In genomic region chr19:5719961-5720790, GRCh38 we compare ENCODE assay signal across 8 cellular contexts. TPM values are rescaled to one million over a fixed set of nuclear protein-coding genes. Genes with fewer than 3 reads are reported as not detected.
DNase-seq lines count a peak whose midpoint lies in the region; ATAC-seq and TF ChIP-seq lines count a peak whose summit lies in the region.

Gene CATSPERD (plus strand): TSS chr19:5720637. CDS start chr19:5720738, 101 bp downstream.
Gene LONP1 (minus strand): TSS chr19:5720146. CDS start chr19:5720132, 14 bp downstream.

- peak; percentile 97 for TF ChIP-seq CTCF in C4-2B (conservative IDR thresholded peaks at IDR 0.05)

- peak within 1 kb of the TSS; percentile 84 for H3K27ac ChIP-seq in C4-2B

- H3K27me3 Mint-ChIP-seq in activated CD4-positive, alpha-beta T cell treated with anti-CD3 and anti-CD28 coated beads, Interleukin-2, amount 10 ng/mL, durations not matched to agents 7 days and 5 days: no peaks in the 10 kb centered on the region

- peak within 1 kb of the TSS; percentile 97 for H3K27ac Mint-ChIP-seq in activated CD4-positive, alpha-beta T cell treated with anti-CD3 and anti-CD28 coated beads, Interleukin-2, amount 10 ng/mL, durations not matched to agents 7 days and 5 days

- POLR2A ChIA-PET in activated CD4-positive, alpha-beta T cell treated with anti-CD3 and anti-CD28 coated beads, Interleukin-2, amount 10 ng/mL, durations not matched to agents 7 days and 5 days (lab: Charles Lee): interaction anchor here (0.6 to 1.3 kb wide), 3 partner anchors 29 to 1895 kb away, joined by 4 to 5 read pairs (median 5); no protein-coding TSS in a partner anchor

- peak within 1 kb of the TSS; percentile 96 for H3K4me3 Mint-ChIP-seq in activated CD4-positive, alpha-beta T cell treated with anti-CD3 and anti-CD28 coated beads, Interleukin-2, amount 10 ng/mL, durations not matched to agents 7 days and 5 days

- DNase-seq in NCI-H526 (lab: John Stamatoyannopoulos, UW) (peak; percentile 94 to 98), cortex of kidney (lab: John Stamatoyannopoulos, UW) (peak; percentile 99), left kidney (ENCODE audit: low read depth, low spot score) (peak; percentile 100)
- peak; percentile 99 for DNase-seq in activated CD4-positive, alpha-beta T cell treated with anti-CD3 and anti-CD28 coated beads, Interleukin-2, amount 10 ng/mL, durations not matched to agents 7 days and 5 days
- DNase-seq in stimulated activated CD4-positive, alpha-beta T cell treated with anti-CD3 and anti-CD28 coated beads, Interleukin-2, amount 100 ng/mL, for 24 hours: peak; percentile 98 to 99

- peaks cover 14% of the 10 kb centered on the region for H3K36me3 Mint-ChIP-seq in activated CD4-positive, alpha-beta T cell treated with anti-CD3 and anti-CD28 coated beads, Interleukin-2, amount 10 ng/mL, durations not matched to agents 7 days and 5 days (ENCODE audit: low read depth)

- no peaks in the 10 kb centered on the region for H3K9me3 Mint-ChIP-seq in activated CD4-positive, alpha-beta T cell treated with anti-CD3 and anti-CD28 coated beads, Interleukin-2, amount 10 ng/mL, durations not matched to agents 7 days and 5 days

- H3K4me1 Mint-ChIP-seq in activated CD4-positive, alpha-beta T cell treated with anti-CD3 and anti-CD28 coated beads, Interleukin-2, amount 10 ng/mL, durations not matched to agents 7 days and 5 days: peaks cover 33% of the 10 kb centered on the region

- CTCF ChIA-PET in activated CD4-positive, alpha-beta T cell treated with anti-CD3 and anti-CD28 coated beads, Interleukin-2, amount 10 ng/mL, durations not matched to agents 7 days and 5 days (lab: Charles Lee): interaction anchor here (0.6 to 3.2 kb wide), 20 partner anchors 8 to 577 kb away, joined by 3 to 17 read pairs (median 4); partner anchors contain the start of genes RPL36, SAFB and SAFB2

- ATAC-seq in GM19324 (IDR thresholded peaks at IDR 0.05; ENCODE audit: low FRiP score, unreplicated experiment) (peak; percentile 92), HG03469 (IDR thresholded peaks at IDR 0.05; ENCODE audit: unreplicated experiment) (peak; percentile 69)

RNA-seq across cellular contexts. Expression of gene CATSPERD, which starts in this region (rescaled TPM):
- total RNA-seq in activated CD4-positive, alpha-beta T cell treated with anti-CD3 and anti-CD28 coated beads, Interleukin-2, amount 10 ng/mL, durations not matched to agents 7 days and 5 days: not detected

RNA-seq across cellular contexts. Expression of gene LONP1, which starts in this region (rescaled TPM):
- total RNA-seq in activated CD4-positive, alpha-beta T cell treated with anti-CD3 and anti-CD28 coated beads, Interleukin-2, amount 10 ng/mL, durations not matched to agents 7 days and 5 days: 10 to 100 TPM; 71.7 to 79.6 TPM

Comparison
In these comparisons a context has a peak if more than half of its experiments do, and no peak if none do; other contexts are left out.
1. Peak in every context shown above with its lines: DNase-seq, ATAC-seq and H3K27ac ChIP-seq.